In genomic region chr22:38755155-38755910, GRCh38 we compare ENCODE assay signal across 7 cellular contexts. TPM values are rescaled to one million over a fixed set of nuclear protein-coding genes. Genes with fewer than 3 reads are reported as not detected.
DNase-seq lines count a peak whose midpoint lies in the region; ATAC-seq and TF ChIP-seq lines count a peak whose summit lies in the region.

No MANE protein-coding gene starts in this region.

- H3K36me3 Mint-ChIP-seq in HFFc6 (ENCODE audit: low read depth), result no peaks in the 10 kb centered on the region
- H3K36me3 Mint-ChIP-seq in activated T-cell treated with anti-CD3 and anti-CD28 coated beads, Interleukin-2, amount 50 U/mL, for 72 hours (ENCODE audit: insufficient read depth in 2 of 2), result peaks cover 16 to 27% of the 10 kb centered on the region in 2 donors

- H3K4me3 Mint-ChIP-seq in HFFc6, result peak overlapping the region; percentile 97
- H3K4me3 Mint-ChIP-seq in activated T-cell treated with anti-CD3 and anti-CD28 coated beads, Interleukin-2, amount 50 U/mL, for 72 hours, result peak overlapping the region; percentile 93 to 100

- TF ChIP-seq CTCF in GM13977 (IDR thresholded peaks at IDR 0.05; ENCODE audit: extremely low read depth, insufficient read depth, missing control alignments) (no peak), HFFc6 (IDR thresholded peaks at IDR 0.05) (no peak), mucosa of descending colon (IDR thresholded peaks at IDR 0.05) (no peak)

- H3K9me3 Mint-ChIP-seq in HFFc6, result no peaks in the 10 kb centered on the region
- no peaks in the 10 kb centered on the region for H3K9me3 Mint-ChIP-seq in activated T-cell treated with anti-CD3 and anti-CD28 coated beads, Interleukin-2, amount 50 U/mL, for 72 hours

- peaks cover 14% of the 10 kb centered on the region for H3K4me1 ChIP-seq in mucosa of descending colon (ENCODE audit: low read depth)

- H3K4me1 Mint-ChIP-seq in HFFc6 (ENCODE audit: low read depth), result peaks cover 41% of the 10 kb centered on the region
- peaks cover 70% of the 10 kb centered on the region for H3K4me1 Mint-ChIP-seq in activated T-cell treated with anti-CD3 and anti-CD28 coated beads, Interleukin-2, amount 50 U/mL, for 72 hours (ENCODE audit: low read depth)

- H3K36me3 ChIP-seq in mucosa of descending colon (ENCODE audit: low read depth), result peaks cover 9% of the 10 kb centered on the region

- peak; percentile 44 to 57 for ATAC-seq in activated T-cell treated with anti-CD3 and anti-CD28 coated beads, Interleukin-2, amount 50 U/mL, for 72 hours (replicated peaks in 1 of 2)
- peak; percentile 67 for ATAC-seq in esophagus mucosa
- ATAC-seq in mucosa of descending colon, result peak; percentile 83

- in situ Hi-C loops in GM13977 (cut with MboI; ENCODE audit: low pct_unique_long_range_greater_than_20kb, low sequenced_read_pairs, unreplicated experiment), result no loop called here

- H3K27ac ChIP-seq in substantia nigra (ENCODE audit: low read depth, low read length, poor library complexity, severe bottlenecking), result peak overlapping the region; percentile 99

- peak overlapping the region; percentile 72 for H3K4me3 ChIP-seq in mucosa of descending colon

- peak overlapping the region; percentile 97 for H3K27ac Mint-ChIP-seq in HFFc6
- peak overlapping the region; percentile 92 for H3K27ac Mint-ChIP-seq in activated T-cell treated with anti-CD3 and anti-CD28 coated beads, Interleukin-2, amount 50 U/mL, for 72 hours

- H3K9me3 ChIP-seq in mucosa of descending colon, result no peaks in the 10 kb centered on the region

- DNase-seq in GM13977 (ENCODE audit: low spot score), result peak; percentile 81
- peak; percentile 75 for DNase-seq in HFFc6
- DNase-seq in NCI-H2196 (lab: John Stamatoyannopoulos, UW; ENCODE audit: unreplicated experiment), result peak; percentile 66
- peak; percentile 78 to 87 for DNase-seq in activated T-cell treated with anti-CD3 and anti-CD28 coated beads, Interleukin-2, amount 50 U/mL, for 72 hours
- DNase-seq in mucosa of descending colon, result peak; percentile 91 to 97 (median 96)
- peak in 48 of 49 donors; percentile 42 to 94 (median 83) for DNase-seq in substantia nigra (lab: John Stamatoyannopoulos, UW)

- H3K27me3 Mint-ChIP-seq in HFFc6 (ENCODE audit: insufficient read depth), result no peaks in the 10 kb centered on the region; the same call in 1 of the 2 replicates
- H3K27me3 Mint-ChIP-seq in activated T-cell treated with anti-CD3 and anti-CD28 coated beads, Interleukin-2, amount 50 U/mL, for 72 hours (ENCODE audit: low read depth), result no peaks in the 10 kb centered on the region

- intact Hi-C loops in mucosa of descending colon (cut with DNase I, micrococcal nuclease), result no loop called here

RNA-seq across cellular contexts. Expression of gene SUN2, which starts 0.5 kb away (rescaled TPM):
- total RNA-seq in HFFc6 (2021; fragmentation: NEBNext Ultra II Directional; extraction: Animal tissue kit (Norgen Biotek cat#: 25700)), result 100 to 1,000 TPM in 3 of 6 experiments, 10 to 100 TPM in 3; 90.4 to 104 (median 100.0) TPM
- 100 to 1,000 TPM; 175 to 179 TPM for total RNA-seq in activated T-cell treated with anti-CD3 and anti-CD28 coated beads, Interleukin-2, amount 50 U/mL, for 72 hours
- total RNA-seq in esophagus mucosa (94.2 TPM), mucosa of descending colon (100 to 1,000 TPM; 130 to 235 (median 181) TPM)

RNA-seq across cellular contexts. Expression of gene DNAL4, which starts 38.6 kb away (rescaled TPM):
- total RNA-seq in HFFc6 (2021; fragmentation: NEBNext Ultra II Directional; extraction: Animal tissue kit (Norgen Biotek cat#: 25700)), result 10 to 100 TPM in 2 of 6 experiments, 1 to 10 TPM in 4; 8.6 to 11.5 (median 9.8) TPM
- 10 to 100 TPM; 10.6 to 16.6 TPM for total RNA-seq in activated T-cell treated with anti-CD3 and anti-CD28 coated beads, Interleukin-2, amount 50 U/mL, for 72 hours
- total RNA-seq in esophagus mucosa (13.2 TPM), mucosa of descending colon (10 to 100 TPM; 14.7 to 17.6 (median 16.1) TPM)

RNA-seq across cellular contexts. Expression of gene GTPBP1, which starts 49.6 kb away (rescaled TPM):
- total RNA-seq in HFFc6 (2021; fragmentation: NEBNext Ultra II Directional; extraction: Animal tissue kit (Norgen Biotek cat#: 25700)), result 10 to 100 TPM; 32.1 to 40.8 (median 38.4) TPM
- total RNA-seq in activated T-cell treated with anti-CD3 and anti-CD28 coated beads, Interleukin-2, amount 50 U/mL, for 72 hours, result 100 to 1,000 TPM in 1 of 2 donors, 10 to 100 TPM in 1; 96.8 to 127 TPM
- 20.0 TPM for total RNA-seq in esophagus mucosa
- 10 to 100 TPM; 73.1 to 96.8 (median 76.8) TPM for total RNA-seq in mucosa of descending colon

RNA-seq across cellular contexts. Expression of gene JOSD1, which starts 54.6 kb away (rescaled TPM):
- 10 to 100 TPM; 37.8 to 44.6 (median 41.0) TPM for total RNA-seq in HFFc6 (2021; fragmentation: NEBNext Ultra II Directional; extraction: Animal tissue kit (Norgen Biotek cat#: 25700))
- 100 to 1,000 TPM; 144 to 161 TPM for total RNA-seq in activated T-cell treated with anti-CD3 and anti-CD28 coated beads, Interleukin-2, amount 50 U/mL, for 72 hours
- total RNA-seq in esophagus mucosa, result 25.6 TPM
- 10 to 100 TPM; 82.5 to 98.3 (median 87.9) TPM for total RNA-seq in mucosa of descending colon

Comparison
In these comparisons a context has a peak if more than half of its experiments do, and no peak if none do; other contexts are left out.
1. Peak in every context shown above with its lines: DNase-seq, ATAC-seq, H3K4me3 ChIP-seq and H3K27ac ChIP-seq.